11 cellular contexts compared by ENCODE assay signal in genomic region chr2:237490009-237490804, GRCh38. TPM values are rescaled to one million over a fixed set of nuclear protein-coding genes. Genes with fewer than 3 reads are reported as not detected.
DNase-seq lines count a peak whose midpoint lies in the region; ATAC-seq, FAIRE-seq and TF ChIP-seq lines count a peak whose summit lies in the region.
"Had no signal": no experiment of that assay in that cellular context is flagged by ENCODE, and none has a peak within 500 bp of the region (broad histone marks: within the 10 kb centered on the region; RNA-seq: fewer than 3 reads in every experiment).

No MANE protein-coding gene starts in this region.

- H3K27me3 ChIP-seq in HUES6 (ENCODE audit: control insufficient read depth, insufficient read depth, low read length) (peaks cover 52% of the 10 kb centered on the region), body of pancreas (no peaks in the 10 kb centered on the region), keratinocyte (ENCODE audit: control insufficient read depth, extremely low read depth, insufficient read depth, low read length) (peaks cover 26% of the 10 kb centered on the region), spleen (replicated peaks in 1 of 7) (peaks cover 3 to 82% (median 30%) of the 10 kb centered on the region in 7 donors)

- H3K4me2 ChIP-seq in keratinocyte (ENCODE audit: control insufficient read depth, extremely low read depth, insufficient read depth, low read depth, low read length): peak overlapping the region; percentile 33

- no peak overlapping the region for H3K9ac ChIP-seq in HUES6 (ENCODE audit: low read length)
- no peak overlapping the region for H3K9ac ChIP-seq in keratinocyte (ENCODE audit: control insufficient read depth, extremely low read depth, insufficient read depth, low read length)

- H3K4me1 ChIP-seq in HUES6 (ENCODE audit: control insufficient read depth, insufficient read depth, low read length) (peaks cover 22% of the 10 kb centered on the region), body of pancreas (peaks cover 48% of the 10 kb centered on the region), keratinocyte (ENCODE audit: control insufficient read depth, extremely low read depth, insufficient read depth, low read length) (peaks cover 21% of the 10 kb centered on the region), spleen (peaks cover 0 to 17% (median 12%) of the 10 kb centered on the region in 6 donors)

- 54 to 63% methylated on average over 8 of the region's 8 CpGs for WGBS in body of pancreas, 2 donors
- 59 to 66% (median 61%) methylated on average over 8 of the region's 8 CpGs for WGBS in spleen, 5 donors

- no peaks in the 10 kb centered on the region for H4K20me1 ChIP-seq in keratinocyte (ENCODE audit: control insufficient read depth, extremely low read depth, insufficient read depth, low read length)

- H3K27ac ChIP-seq in HUES6 (ENCODE audit: low read depth, low read length): peak overlapping the region; percentile 26
- H3K27ac ChIP-seq in body of pancreas: peak overlapping the region; percentile 51 to 78 (median 70)
- H3K27ac ChIP-seq in keratinocyte (ENCODE audit: control insufficient read depth, insufficient read depth, low read length): peak overlapping the region; percentile 33
- H3K27ac ChIP-seq in spleen: no peak overlapping the region

- FAIRE-seq in keratinocyte (lab: Jason Lieb, UNC): peak; percentile 61
- FAIRE-seq: GM12892 had no signal

- dilution Hi-C loops in keratinocyte (cut with MboI; ENCODE audit: extremely low pct_ligation_motif_present, low sequenced_read_pairs): no loop called here

- TF ChIP-seq POLR2A in body of pancreas (IDR thresholded peaks at IDR 0.05): no peak
- TF ChIP-seq POLR2A in spleen (IDR thresholded peaks at IDR 0.05): no peak

- peak; percentile 47 for ATAC-seq in body of pancreas
- no peak for ATAC-seq in GM19328 (IDR thresholded peaks at IDR 0.05; ENCODE audit: unreplicated experiment)
- ATAC-seq: stimulated activated memory B cell treated with anti-CD40 and anti-IgM and Interleukin-4, amounts not matched to agents 10 μg/mL and 1 μg/mL and 100 μg/mL, for 72 hours had no signal

- no peak overlapping the region; the same call in 1 of the 2 replicates for H3K4me3 ChIP-seq in HUES6 (ENCODE audit: low read depth, low read length)
- no peak overlapping the region for H3K4me3 ChIP-seq in body of pancreas
- no peak overlapping the region for H3K4me3 ChIP-seq in keratinocyte (ENCODE audit: control insufficient read depth in 2 of 3, extremely low read depth in 1 of 3, insufficient read depth in 2 of 3, low read depth in 1 of 3, low read length in 3 of 3)
- no peak overlapping the region for H3K4me3 ChIP-seq in spleen

- no peaks in the 10 kb centered on the region for H3K9me1 ChIP-seq in keratinocyte (ENCODE audit: control insufficient read depth, extremely low read depth, insufficient read depth, low read length)

- DNase-seq in body of pancreas: no peak
- no peak for DNase-seq in keratinocyte (ENCODE audit: low read depth, low spot score)
- DNase-seq in spleen: peak; percentile 25
- no peak for DNase-seq in NCI-H1092 treated with DMSO at 0.1 percent for 48 hours (lab: John Stamatoyannopoulos, UW)
- no peak for DNase-seq in mucosa of gallbladder (ENCODE audit: low spot score)
- DNase-seq: NCI-H1048, NCI-H774 had no signal

- TF ChIP-seq CTCF in body of pancreas (IDR thresholded peaks at IDR 0.05) (no peak), keratinocyte (optimal IDR thresholded peaks at IDR 0.05 in 1 of 3, IDR thresholded peaks at IDR 0.05 in 1 of 3, conservative IDR thresholded peaks at IDR 0.05 in 1 of 3; ENCODE audit: extremely low read depth in 1 of 3, insufficient read depth in 2 of 3, low read length in 3 of 3) (no peak), spleen (IDR thresholded peaks at IDR 0.05 in 8 of 11, conservative IDR thresholded peaks at IDR 0.05 in 3 of 11) (no peak)

- H3K9me3 ChIP-seq in HUES6 (ENCODE audit: control insufficient read depth, insufficient read depth, low read depth, low read length): peaks cover 19% of the 10 kb centered on the region
- no peaks in the 10 kb centered on the region for H3K9me3 ChIP-seq in body of pancreas
- peaks cover 8% of the 10 kb centered on the region for H3K9me3 ChIP-seq in keratinocyte (ENCODE audit: control insufficient read depth, low read depth, low read length)
- peaks cover 0 to 32% (median 22%) of the 10 kb centered on the region in 8 donors for H3K9me3 ChIP-seq in spleen

- H2AFZ ChIP-seq in keratinocyte (ENCODE audit: control insufficient read depth, low read length): no peak overlapping the region

- peaks cover 4% of the 10 kb centered on the region; the same call in 1 of the 2 replicates for H3K36me3 ChIP-seq in HUES6 (ENCODE audit: control insufficient read depth, insufficient read depth, low read length)
- no peaks in the 10 kb centered on the region for H3K36me3 ChIP-seq in body of pancreas (replicated peaks in 1 of 2; ENCODE audit: insufficient read depth in 1 of 2, low read depth in 2 of 2)
- H3K36me3 ChIP-seq in keratinocyte (ENCODE audit: control insufficient read depth in 2 of 2, extremely low read depth in 1 of 2, insufficient read depth in 2 of 2, low read length in 2 of 2): no peaks in the 10 kb centered on the region
- no peaks in the 10 kb centered on the region for H3K36me3 ChIP-seq in spleen

- H3K79me2 ChIP-seq in keratinocyte (ENCODE audit: control insufficient read depth, insufficient read depth, low read length): no peaks in the 10 kb centered on the region

- intact Hi-C loops in body of pancreas (cut with DNase I): no loop called here
- intact Hi-C loops in spleen (cut with DNase I; ENCODE audit: low total_unique reads): no loop called here

RNA-seq across cellular contexts. Expression of gene MLPH, which starts 3.2 kb away (rescaled TPM):
- total RNA-seq in body of pancreas (10 to 100 TPM; 30.3 to 64.3 TPM), spleen (1 to 10 TPM in 1 of 7 donors, under 1 TPM in 3, not detected in 3; 0.29 to 1.4 (median 0.52) TPM), mucosa of gallbladder (222 TPM)
- polyA plus RNA-seq in keratinocyte (0.67 to 1.8 TPM (median 1.0 TPM) in 3 replicates), spleen (1 to 10 TPM in 1 of 3 donors, under 1 TPM in 2; 0.09 to 1.4 (median 0.26) TPM)
- 3.4 TPM for polyA plus RNA-seq in keratinocyte (2011; ENCODE audit: low read depth)
- polyA plus RNA-seq in keratinocyte (2011; cell fraction: cytosol; rRNA removed): 0.67 and 0.70 TPM in 2 replicates
- polyA plus RNA-seq in keratinocyte (2011; cell fraction: nucleus; rRNA removed): 2.4 and 2.5 TPM in 2 replicates
- 0.83 and 5.8 TPM in 2 replicates for polyA plus RNA-seq in keratinocyte (2012; ENCODE audit: low replicate concordance)
- polyA minus RNA-seq in keratinocyte: 1.9 to 3.7 TPM (median 3.0 TPM) in 3 replicates
- 3.5 TPM for polyA minus RNA-seq in keratinocyte (2011; cell fraction: cytosol; rRNA and poly(A)+ RNA removed)
- polyA minus RNA-seq in keratinocyte (2011; cell fraction: nucleus; rRNA and poly(A)+ RNA removed): 1.3 and 1.6 TPM in 2 replicates

Comparison
In these comparisons a context has a peak if more than half of its experiments do, and no peak if none do; other contexts are left out.
1. H3K27ac ChIP-seq: peak in HUES6 (single experiment), body of pancreas (4 of 4) and keratinocyte (single experiment); none in spleen (0 of 8).
2. RNA of gene MLPH, which starts 3.2 kb away (total RNA-seq): 222 TPM in mucosa of gallbladder (single experiment) and 30.3 to 64.3 TPM in body of pancreas; 0.29 to 1.4 TPM in spleen; every median in the first group is over 10 times any median in the second.